In the genomic region with DNA sequence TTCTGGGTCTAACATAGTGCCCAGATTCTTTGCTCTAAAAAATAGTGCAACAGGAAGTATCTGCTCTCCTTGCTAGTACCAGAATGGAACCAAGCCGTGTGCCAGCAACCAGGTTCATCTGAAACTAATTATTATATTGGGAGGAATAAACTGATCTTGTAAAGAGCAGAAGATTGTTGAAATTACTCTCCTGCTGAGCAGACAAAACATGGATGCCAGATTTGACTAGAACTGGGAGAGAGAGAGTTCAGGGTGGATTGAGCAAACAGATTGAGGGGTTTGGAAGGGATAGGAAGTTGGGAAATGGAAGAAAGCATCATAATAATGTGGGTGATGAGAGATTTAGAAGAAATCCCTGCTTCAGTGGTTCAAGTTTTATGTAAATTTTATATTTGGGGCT, we compare ENCODE assay signal across 25 cellular contexts.
A peak's percentile ranks its signal among the peaks of the same experiment; 100 is the strongest.
DNase-seq lines count a peak whose midpoint lies in the region; TF ChIP-seq lines count a peak whose summit lies in the region.
"Had no signal": no experiment of that assay in that cellular context is flagged by ENCODE, and none has a peak within 500 bp of the region (broad histone marks: within the 10 kb centered on the region; RNA-seq: fewer than 3 reads in every experiment).

No MANE protein-coding gene starts in this region.

- no peaks in the 10 kb centered on the region for H3K9me3 Mint-ChIP-seq in Caco-2 (ENCODE audit: unreplicated experiment)
- H3K9me3 Mint-ChIP-seq: CD8-positive, alpha-beta memory T cell; T-helper 1 cell treated with Interleukin-12 subunit alpha and Interleukin-12 subunit beta and Interleukin-4 antibody, amounts not matched to agents 30 μg/mL and 1 μg/mL, for 36 hours had no signal

- H3K4me1 ChIP-seq in adipocyte (ENCODE audit: control insufficient read depth, insufficient read depth, low read length) (peaks cover 36% of the 10 kb centered on the region), Caco-2 (0 out of 2 replicates have a peak, but pooled peaks cover 3% of the 10 kb centered on the region)
- H3K4me1 ChIP-seq: BE2C had no signal

- POLR2A ChIA-PET in Caco-2 (lab: Charles Lee): no interaction called here

- TF ChIP-seq CTCF in AG10803 (conservative IDR thresholded peaks at IDR 0.05; ENCODE audit: low read length) (no peak), Caco-2 (IDR thresholded peaks at IDR 0.05; ENCODE audit: insufficient read depth in 1 of 2, low read depth in 1 of 2, low read length in 1 of 2, severe bottlenecking in 1 of 2, unreplicated experiment in 1 of 2) (no peak)

- no peaks in the 10 kb centered on the region for H3K27me3 Mint-ChIP-seq in Caco-2 (ENCODE audit: insufficient read depth, unreplicated experiment)

- H3K27me3 ChIP-seq in adipocyte (replicated peaks; ENCODE audit: control insufficient read depth, insufficient read depth, low read length) (no peaks in the 10 kb centered on the region), Caco-2 (replicated peaks; ENCODE audit: control insufficient read depth, insufficient read depth, low read length) (no peaks in the 10 kb centered on the region)

- no peaks in the 10 kb centered on the region for H3K36me3 Mint-ChIP-seq in Caco-2 (ENCODE audit: insufficient read depth, unreplicated experiment)
- H3K36me3 Mint-ChIP-seq: CD14-positive monocyte; CD8-positive, alpha-beta memory T cell had no signal

- H3K9ac ChIP-seq in adipocyte (ENCODE audit: low read length): no peak overlapping the region

- CTCF ChIA-PET in Caco-2 (lab: Charles Lee): interaction anchor here (0.7 to 1.4 kb wide), 2 partner anchors 12 to 259 kb away, joined by 3 read pairs; no protein-coding TSS in a partner anchor

- H3K4me3 ChIP-seq in AG10803 (ENCODE audit: low read length) (no peak overlapping the region), adipocyte (ENCODE audit: low read length) (peak overlapping the region; percentile 17), Caco-2 (ENCODE audit: low read depth, low read length) (no peak overlapping the region)
- H3K4me3 ChIP-seq: A549, K562 had no signal

- DNase-seq in AG10803 (ENCODE audit: low read depth) (peak; percentile 93), NCI-H2227 (lab: John Stamatoyannopoulos, UW; ENCODE audit: unreplicated experiment) (peak; percentile 5), adipocyte (ENCODE audit: low read depth) (peak; percentile 30), fibroblast of peridontal ligament (ENCODE audit: extremely low read depth) (peak; percentile 79), KG1 (lab: John Stamatoyannopoulos, UW) (no peak), H4 (ENCODE audit: low spot score) (no peak), SHP77 treated with DMSO at 0.1 percent for 48 hours (lab: John Stamatoyannopoulos, UW) (no peak), Caco-2 (no peak)
- DNase-seq: BE2C; Calu3; CD8-positive, alpha-beta memory T cell; DMS79 treated with DMSO at 0.1 percent for 48 hours; MV-4-11; NCI-H1105; NCI-H1436 treated with DMSO at 0.1 percent for 48 hours; NCI-H1930; NCI-H2107; NCI-H446 treated with DMSO at 0.1 percent for 48 hours; NCI-H526; RPMI8226; SW 1271 had no signal

- H3K36me3 ChIP-seq in adipocyte (ENCODE audit: control insufficient read depth, insufficient read depth, low read length, severe bottlenecking) (no peaks in the 10 kb centered on the region), Caco-2 (ENCODE audit: control insufficient read depth, insufficient read depth, low read length) (no peaks in the 10 kb centered on the region; the same call in 1 of the 2 replicates)
- H3K36me3 ChIP-seq: BE2C had no signal

- no peaks in the 10 kb centered on the region for H3K9me3 ChIP-seq in adipocyte (ENCODE audit: control insufficient read depth, low read length)
- H3K9me3 ChIP-seq in Caco-2: no peaks in the 10 kb centered on the region
- H3K9me3 ChIP-seq: A549, BE2C had no signal

- intact Hi-C loops in Caco-2 (cut with micrococcal nuclease; ENCODE audit: unreplicated experiment): no loop called here

- BruUV-seq in Caco-2 (replicated peaks; lab: Mats Ljungman, UMichigan): no TSS peak

- no peaks in the 10 kb centered on the region for H3K4me1 Mint-ChIP-seq in Caco-2 (ENCODE audit: low read depth, unreplicated experiment)

- H3K27ac Mint-ChIP-seq in Caco-2 (ENCODE audit: unreplicated experiment): no peak overlapping the region
- H3K27ac Mint-ChIP-seq: CD14-positive monocyte; CD8-positive, alpha-beta memory T cell; T-helper 1 cell treated with Interleukin-12 subunit alpha and Interleukin-12 subunit beta and Interleukin-4 antibody, amounts not matched to agents 30 μg/mL and 1 μg/mL, for 36 hours had no signal

- H3K4me3 Mint-ChIP-seq in Caco-2 (ENCODE audit: unreplicated experiment): no peak overlapping the region
- H3K4me3 Mint-ChIP-seq: CD14-positive monocyte; CD8-positive, alpha-beta memory T cell; T-helper 1 cell treated with Interleukin-12 subunit alpha and Interleukin-12 subunit beta and Interleukin-4 antibody, amounts not matched to agents 30 μg/mL and 1 μg/mL, for 36 hours had no signal

Comparison
In these comparisons a context has a peak if more than half of its experiments do, and no peak if none do; other contexts are left out.
1. DNase-seq: peak in AG10803 (single experiment), NCI-H2227 (single experiment), adipocyte (single experiment) and fibroblast of peridontal ligament (single experiment); none in KG1 (single experiment), H4 (single experiment), SHP77 treated with DMSO at 0.1 percent for 48 hours (single experiment) and Caco-2 (0 of 2).